26 cellular contexts compared by ENCODE assay signal in the genomic region with DNA sequence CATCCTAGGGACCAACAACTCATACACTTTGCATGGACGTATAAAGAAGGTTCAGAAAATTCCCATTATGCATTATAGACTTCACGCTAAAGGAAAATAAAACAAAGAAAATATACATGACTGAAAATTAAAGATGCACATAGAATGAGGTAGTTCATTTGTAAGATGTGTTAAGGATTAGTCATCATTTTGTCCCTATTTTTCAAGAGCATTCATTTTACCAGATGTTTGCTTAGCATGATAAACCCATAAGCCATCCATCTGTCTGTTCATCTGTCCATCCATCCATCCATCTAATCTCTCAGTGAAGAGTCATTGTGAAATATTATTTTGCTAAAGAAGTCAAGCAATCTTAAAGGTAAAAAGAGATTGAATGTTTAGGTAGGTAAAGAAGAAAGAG.
"Had no signal": no experiment of that assay in that cellular context is flagged by ENCODE, and none has a peak within 500 bp of the region (broad histone marks: within the 10 kb centered on the region; RNA-seq: fewer than 3 reads in every experiment).

No MANE protein-coding gene starts in this region.

- H3K27me3 ChIP-seq: brain microvascular endothelial cell, esophagus squamous epithelium, gastrocnemius medialis, hepatocyte, uterus had no signal

- H3K36me3 Mint-ChIP-seq: type B pancreatic cell had no signal

- H3K79me2 ChIP-seq: hepatocyte had no signal

- H3K4me3 ChIP-seq: esophagus squamous epithelium, gastrocnemius medialis, hepatocyte, uterus had no signal

- H3K27ac Mint-ChIP-seq: activated CD4-positive, alpha-beta T cell treated with anti-CD3 and anti-CD28 coated beads, Interleukin-2, amount 10 ng/mL, durations not matched to agents 7 days and 5 days; activated CD8-positive, alpha-beta T cell treated with anti-CD3 and anti-CD28 coated beads for 36 hours; activated T-helper 17 cell treated with anti-CD3 and anti-CD28 coated beads, Interleukin-2, amount 50 U/mL, for 72 hours; dendritic cell treated with granulocyte-macrophage colony-stimulating factor and Interleukin-4, amounts not matched to agents 40 ng/mL and 50 ng/mL, for 4 days; nephron; stimulated activated naive CD8-positive, alpha-beta T cell treated with anti-CD3 and anti-CD28 coated beads, Interleukin-15, Interleukin-2, amounts not matched to agents 100 ng/mL and 50 ng/mL, for 24 hours; type B pancreatic cell had no signal

- H3K4me3 Mint-ChIP-seq: activated CD4-positive, alpha-beta T cell treated with anti-CD3 and anti-CD28 coated beads, Interleukin-2, amount 10 ng/mL, durations not matched to agents 7 days and 5 days; activated CD8-positive, alpha-beta T cell treated with anti-CD3 and anti-CD28 coated beads for 36 hours; activated T-cell treated with anti-CD3 and anti-CD28 coated beads, Interleukin-2, amount 50 U/mL, for 4 hours; activated T-helper 17 cell treated with anti-CD3 and anti-CD28 coated beads, Interleukin-2, amount 50 U/mL, for 72 hours; dendritic cell treated with granulocyte-macrophage colony-stimulating factor and Interleukin-4, amounts not matched to agents 40 ng/mL and 50 ng/mL, for 4 days; nephron; stimulated activated naive CD8-positive, alpha-beta T cell treated with anti-CD3 and anti-CD28 coated beads, Interleukin-15, Interleukin-2, amounts not matched to agents 100 ng/mL and 50 ng/mL, for 24 hours; type B pancreatic cell had no signal

- H3K4me1 Mint-ChIP-seq: activated CD4-positive, alpha-beta T cell treated with anti-CD3 and anti-CD28 coated beads, Interleukin-2, amount 10 ng/mL, durations not matched to agents 7 days and 5 days; activated T-helper 17 cell treated with anti-CD3 and anti-CD28 coated beads, Interleukin-2, amount 50 U/mL, for 72 hours; nephron had no signal

- H3K4me2 ChIP-seq: hepatocyte had no signal

- H3K27me3 Mint-ChIP-seq: activated T-helper 17 cell treated with anti-CD3 and anti-CD28 coated beads, Interleukin-2, amount 50 U/mL, for 72 hours; dendritic cell treated with granulocyte-macrophage colony-stimulating factor and Interleukin-4, amounts not matched to agents 40 ng/mL and 50 ng/mL, for 4 days; stimulated activated naive CD8-positive, alpha-beta T cell treated with anti-CD3 and anti-CD28 coated beads, Interleukin-15, Interleukin-2, amounts not matched to agents 100 ng/mL and 50 ng/mL, for 24 hours; type B pancreatic cell had no signal

- H3K9me3 ChIP-seq: gastrocnemius medialis had no signal

- ATAC-seq: activated CD8-positive, alpha-beta T cell treated with anti-CD3 and anti-CD28 coated beads for 36 hours; activated T-cell treated with anti-CD3 and anti-CD28 coated beads, Interleukin-2, amount 50 U/mL, for 4 hours; activated T-helper 17 cell treated with anti-CD3 and anti-CD28 coated beads, Interleukin-2, amount 50 U/mL, for 72 hours; gastrocnemius medialis; left cardiac atrium; left ventricle myocardium superior; right cardiac atrium had no signal

- DNase-seq: activated CD4-positive, alpha-beta T cell treated with anti-CD3 and anti-CD28 coated beads for 1 hour; activated CD4-positive, alpha-beta T cell treated with anti-CD3 and anti-CD28 coated beads, Interleukin-2, amount 10 ng/mL, durations not matched to agents 7 days and 5 days; activated CD8-positive, alpha-beta T cell treated with anti-CD3 and anti-CD28 coated beads for 36 hours; activated gamma-delta T cell treated with Interleukin-2 at 50 U/mL for 16 hours; activated naive CD4-positive, alpha-beta T cell treated with anti-CD3 and anti-CD28 coated beads, Interleukin-2, amount 50 U/mL, for 16 hours; activated T-cell treated with anti-CD3 and anti-CD28 coated beads, Interleukin-2, amount 50 U/mL, for 4 hours; amniotic stem cell; brain microvascular endothelial cell; caudate nucleus; esophagus squamous epithelium; gastrocnemius medialis; glutamatergic neuron; left cardiac atrium; left ventricle myocardium superior; mammary epithelial cell; posterior cingulate gyrus; right cardiac atrium; stimulated activated CD4-positive, alpha-beta T cell treated with anti-CD3 and anti-CD28 coated beads, Interleukin-2, amount 100 ng/mL, for 48 hours; uterus had no signal

- H3K9me3 Mint-ChIP-seq: activated T-helper 17 cell treated with anti-CD3 and anti-CD28 coated beads, Interleukin-2, amount 50 U/mL, for 72 hours; type B pancreatic cell had no signal

- H3K27ac ChIP-seq: brain microvascular endothelial cell, epithelial cell of prostate, esophagus squamous epithelium, gastrocnemius medialis, hepatocyte, uterus had no signal

- H3K4me1 ChIP-seq: esophagus squamous epithelium, gastrocnemius medialis, uterus had no signal

- H3K36me3 ChIP-seq: brain microvascular endothelial cell, gastrocnemius medialis, uterus had no signal

- H2AFZ ChIP-seq: hepatocyte had no signal
